1 cellular context compared by ENCODE assay signal in genomic region chr14:105859717-105860614, GRCh38.
TF ChIP-seq lines count a peak whose summit lies in the region.

No MANE protein-coding gene starts in this region.

TF ChIP-seq in GM12878, 131 proteins besides CTCF, POLR2A, EP300 and RAD21 (continued from another document and continues in another):
- no peak for TF ChIP-seq ZBTB4 (CRISPR knock-in tag; IDR thresholded peaks at IDR 0.05)
- peak; percentile 82 for TF ChIP-seq LARP7 (IDR thresholded peaks at IDR 0.05)
- 0 out of 2 replicates have a peak, but pooled peaks have one; percentile 27 for TF ChIP-seq MAX (IDR thresholded peaks at IDR 0.05; ENCODE audit: low read depth, low read length)
- TF ChIP-seq MTA3 (IDR thresholded peaks at IDR 0.05; ENCODE audit: borderline replicate concordance, low read length): no peak
- TF ChIP-seq ZBTB33 (IDR thresholded peaks at IDR 0.05): no peak
- TF ChIP-seq CREB1 (IDR thresholded peaks at IDR 0.05; ENCODE audit: low read depth): 0 out of 2 replicates have a peak, but pooled peaks have one; percentile 3
- 0 out of 2 replicates have a peak, but pooled peaks have one; percentile 15 for TF ChIP-seq YY1 (IDR thresholded peaks at IDR 0.05; ENCODE audit: low read depth, low read length)
- no peak for TF ChIP-seq GATAD2B (conservative IDR thresholded peaks at IDR 0.05; ENCODE audit: low read depth)
- TF ChIP-seq MXI1 (IDR thresholded peaks at IDR 0.05; ENCODE audit: low read depth, low read length): no peak
- no peak for TF ChIP-seq DPF2 (IDR thresholded peaks at IDR 0.05)
- no peak for TF ChIP-seq EZH2 (IDR thresholded peaks at IDR 0.05; ENCODE audit: borderline replicate concordance, control insufficient read depth, low read depth, low read length)
- TF ChIP-seq ZBED1 (IDR thresholded peaks at IDR 0.05; ENCODE audit: borderline replicate concordance): peak; percentile 12; the same call in 1 of the 2 replicates
- TF ChIP-seq RCOR1 (conservative IDR thresholded peaks at IDR 0.05; ENCODE audit: low read depth, low read length): no peak
- TF ChIP-seq SMAD1 (IDR thresholded peaks at IDR 0.05; ENCODE audit: low read depth, partially characterized antibody): peak; percentile 53
- no peak for TF ChIP-seq SUPT20H (IDR thresholded peaks at IDR 0.05; ENCODE audit: borderline replicate concordance, control insufficient read depth, low read depth, low read length)
- TF ChIP-seq, protein P1, sequence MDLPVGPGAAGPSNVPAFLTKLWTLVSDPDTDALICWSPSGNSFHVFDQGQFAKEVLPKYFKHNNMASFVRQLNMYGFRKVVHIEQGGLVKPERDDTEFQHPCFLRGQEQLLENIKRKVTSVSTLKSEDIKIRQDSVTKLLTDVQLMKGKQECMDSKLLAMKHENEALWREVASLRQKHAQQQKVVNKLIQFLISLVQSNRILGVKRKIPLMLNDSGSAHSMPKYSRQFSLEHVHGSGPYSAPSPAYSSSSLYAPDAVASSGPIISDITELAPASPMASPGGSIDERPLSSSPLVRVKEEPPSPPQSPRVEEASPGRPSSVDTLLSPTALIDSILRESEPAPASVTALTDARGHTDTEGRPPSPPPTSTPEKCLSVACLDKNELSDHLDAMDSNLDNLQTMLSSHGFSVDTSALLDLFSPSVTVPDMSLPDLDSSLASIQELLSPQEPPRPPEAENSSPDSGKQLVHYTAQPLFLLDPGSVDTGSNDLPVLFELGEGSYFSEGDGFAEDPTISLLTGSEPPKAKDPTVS (IDR thresholded peaks at IDR 0.05; ENCODE audit: low read depth, low read length): no peak
- TF ChIP-seq TCF3 (IDR thresholded peaks at IDR 0.05; ENCODE audit: borderline replicate concordance, insufficient read depth, low read depth, low read length): peak; percentile 64; the same call in 1 of the 2 replicates
- TF ChIP-seq MYB (IDR thresholded peaks at IDR 0.05; ENCODE audit: borderline replicate concordance, low read depth, low read length): no peak
- TF ChIP-seq, protein P2, sequence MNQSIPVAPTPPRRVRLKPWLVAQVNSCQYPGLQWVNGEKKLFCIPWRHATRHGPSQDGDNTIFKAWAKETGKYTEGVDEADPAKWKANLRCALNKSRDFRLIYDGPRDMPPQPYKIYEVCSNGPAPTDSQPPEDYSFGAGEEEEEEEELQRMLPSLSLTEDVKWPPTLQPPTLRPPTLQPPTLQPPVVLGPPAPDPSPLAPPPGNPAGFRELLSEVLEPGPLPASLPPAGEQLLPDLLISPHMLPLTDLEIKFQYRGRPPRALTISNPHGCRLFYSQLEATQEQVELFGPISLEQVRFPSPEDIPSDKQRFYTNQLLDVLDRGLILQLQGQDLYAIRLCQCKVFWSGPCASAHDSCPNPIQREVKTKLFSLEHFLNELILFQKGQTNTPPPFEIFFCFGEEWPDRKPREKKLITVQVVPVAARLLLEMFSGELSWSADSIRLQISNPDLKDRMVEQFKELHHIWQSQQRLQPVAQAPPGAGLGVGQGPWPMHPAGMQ (IDR thresholded peaks at IDR 0.05; ENCODE audit: borderline replicate concordance): no peak
- no peak for TF ChIP-seq NRF1 (conservative IDR thresholded peaks at IDR 0.05; ENCODE audit: low read depth, low read length)
- TF ChIP-seq, protein P3, sequence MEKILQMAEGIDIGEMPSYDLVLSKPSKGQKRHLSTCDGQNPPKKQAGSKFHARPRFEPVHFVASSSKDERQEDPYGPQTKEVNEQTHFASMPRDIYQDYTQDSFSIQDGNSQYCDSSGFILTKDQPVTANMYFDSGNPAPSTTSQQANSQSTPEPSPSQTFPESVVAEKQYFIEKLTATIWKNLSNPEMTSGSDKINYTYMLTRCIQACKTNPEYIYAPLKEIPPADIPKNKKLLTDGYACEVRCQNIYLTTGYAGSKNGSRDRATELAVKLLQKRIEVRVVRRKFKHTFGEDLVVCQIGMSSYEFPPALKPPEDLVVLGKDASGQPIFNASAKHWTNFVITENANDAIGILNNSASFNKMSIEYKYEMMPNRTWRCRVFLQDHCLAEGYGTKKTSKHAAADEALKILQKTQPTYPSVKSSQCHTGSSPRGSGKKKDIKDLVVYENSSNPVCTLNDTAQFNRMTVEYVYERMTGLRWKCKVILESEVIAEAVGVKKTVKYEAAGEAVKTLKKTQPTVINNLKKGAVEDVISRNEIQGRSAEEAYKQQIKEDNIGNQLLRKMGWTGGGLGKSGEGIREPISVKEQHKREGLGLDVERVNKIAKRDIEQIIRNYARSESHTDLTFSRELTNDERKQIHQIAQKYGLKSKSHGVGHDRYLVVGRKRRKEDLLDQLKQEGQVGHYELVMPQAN (conservative IDR thresholded peaks at IDR 0.05): no peak
- TF ChIP-seq ATF7 (IDR thresholded peaks at IDR 0.05; ENCODE audit: low read depth): no peak
- TF ChIP-seq TAF1 (IDR thresholded peaks at IDR 0.05; ENCODE audit: borderline replicate concordance, low read depth, low read length): peak; percentile 17; the same call in 1 of the 2 replicates
- TF ChIP-seq, protein P4, sequence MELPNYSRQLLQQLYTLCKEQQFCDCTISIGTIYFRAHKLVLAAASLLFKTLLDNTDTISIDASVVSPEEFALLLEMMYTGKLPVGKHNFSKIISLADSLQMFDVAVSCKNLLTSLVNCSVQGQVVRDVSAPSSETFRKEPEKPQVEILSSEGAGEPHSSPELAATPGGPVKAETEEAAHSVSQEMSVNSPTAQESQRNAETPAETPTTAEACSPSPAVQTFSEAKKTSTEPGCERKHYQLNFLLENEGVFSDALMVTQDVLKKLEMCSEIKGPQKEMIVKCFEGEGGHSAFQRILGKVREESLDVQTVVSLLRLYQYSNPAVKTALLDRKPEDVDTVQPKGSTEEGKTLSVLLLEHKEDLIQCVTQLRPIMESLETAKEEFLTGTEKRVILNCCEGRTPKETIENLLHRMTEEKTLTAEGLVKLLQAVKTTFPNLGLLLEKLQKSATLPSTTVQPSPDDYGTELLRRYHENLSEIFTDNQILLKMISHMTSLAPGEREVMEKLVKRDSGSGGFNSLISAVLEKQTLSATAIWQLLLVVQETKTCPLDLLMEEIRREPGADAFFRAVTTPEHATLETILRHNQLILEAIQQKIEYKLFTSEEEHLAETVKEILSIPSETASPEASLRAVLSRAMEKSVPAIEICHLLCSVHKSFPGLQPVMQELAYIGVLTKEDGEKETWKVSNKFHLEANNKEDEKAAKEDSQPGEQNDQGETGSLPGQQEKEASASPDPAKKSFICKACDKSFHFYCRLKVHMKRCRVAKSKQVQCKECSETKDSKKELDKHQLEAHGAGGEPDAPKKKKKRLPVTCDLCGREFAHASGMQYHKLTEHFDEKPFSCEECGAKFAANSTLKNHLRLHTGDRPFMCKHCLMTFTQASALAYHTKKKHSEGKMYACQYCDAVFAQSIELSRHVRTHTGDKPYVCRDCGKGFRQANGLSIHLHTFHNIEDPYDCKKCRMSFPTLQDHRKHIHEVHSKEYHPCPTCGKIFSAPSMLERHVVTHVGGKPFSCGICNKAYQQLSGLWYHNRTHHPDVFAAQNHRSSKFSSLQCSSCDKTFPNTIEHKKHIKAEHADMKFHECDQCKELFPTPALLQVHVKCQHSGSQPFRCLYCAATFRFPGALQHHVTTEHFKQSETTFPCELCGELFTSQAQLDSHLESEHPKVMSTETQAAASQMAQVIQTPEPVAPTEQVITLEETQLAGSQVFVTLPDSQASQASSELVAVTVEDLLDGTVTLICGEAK (IDR thresholded peaks at IDR 0.05; ENCODE audit: borderline replicate concordance): 0 out of 2 replicates have a peak, but pooled peaks have one; percentile 7
- TF ChIP-seq NFIC (IDR thresholded peaks at IDR 0.05; ENCODE audit: low read depth, low read length): no peak
- no peak for TF ChIP-seq CBX3 (IDR thresholded peaks at IDR 0.05; ENCODE audit: borderline replicate concordance, low read depth)
- peak; percentile 66; the same call in 1 of the 2 replicates for TF ChIP-seq CHD1 (IDR thresholded peaks at IDR 0.05; ENCODE audit: low read depth, low read length)
- no peak for TF ChIP-seq HCFC1 (IDR thresholded peaks at IDR 0.05; ENCODE audit: low read length)
- 0 out of 2 replicates have a peak, but pooled peaks have one; percentile 3 for TF ChIP-seq PAX5 (IDR thresholded peaks at IDR 0.05; ENCODE audit: borderline replicate concordance, low read depth, low read length)
- TF ChIP-seq PML (IDR thresholded peaks at IDR 0.05; ENCODE audit: low read length): no peak; the same call in 1 of the 2 replicates
- TF ChIP-seq JUND (IDR thresholded peaks at IDR 0.05; ENCODE audit: low read depth, low read length): no peak
- no peak for TF ChIP-seq MEF2B (IDR thresholded peaks at IDR 0.05; ENCODE audit: partially characterized antibody, poor library complexity, severe bottlenecking)
- TF ChIP-seq SMARCA5 (IDR thresholded peaks at IDR 0.05): no peak
- TF ChIP-seq, protein P5, sequence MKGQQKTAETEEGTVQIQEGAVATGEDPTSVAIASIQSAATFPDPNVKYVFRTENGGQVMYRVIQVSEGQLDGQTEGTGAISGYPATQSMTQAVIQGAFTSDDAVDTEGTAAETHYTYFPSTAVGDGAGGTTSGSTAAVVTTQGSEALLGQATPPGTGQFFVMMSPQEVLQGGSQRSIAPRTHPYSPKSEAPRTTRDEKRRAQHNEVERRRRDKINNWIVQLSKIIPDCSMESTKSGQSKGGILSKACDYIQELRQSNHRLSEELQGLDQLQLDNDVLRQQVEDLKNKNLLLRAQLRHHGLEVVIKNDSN (IDR thresholded peaks at IDR 0.05; ENCODE audit: borderline replicate concordance, extremely low read length, insufficient read depth, low read depth, low read length): no peak
- no peak for TF ChIP-seq BRCA1 (IDR thresholded peaks at IDR 0.05; ENCODE audit: low read depth, low read length)
- TF ChIP-seq NFYA (IDR thresholded peaks at IDR 0.05; ENCODE audit: borderline replicate concordance, low read depth, low read length): no peak
- no peak; the same call in 1 of the 2 replicates for TF ChIP-seq ATF2 (IDR thresholded peaks at IDR 0.05; ENCODE audit: low read length)
- no peak for TF ChIP-seq SREBF2 (IDR thresholded peaks at IDR 0.05; ENCODE audit: low read length)
- TF ChIP-seq TARDBP (IDR thresholded peaks at IDR 0.05; ENCODE audit: borderline replicate concordance): no peak
